Comparison of ENCODE assay signal across 1 cellular context in genomic region chr5:178626484-178627258, GRCh38.
TF ChIP-seq lines count a peak whose summit lies in the region.

Gene CLK4, minus strand, starts transcription at chr5:178627050. Its CDS starts 3,634 bp downstream, at chr5:178623416.

TF ChIP-seq in HepG2, 621 proteins besides CTCF, POLR2A, EP300 and RAD21 (continued from another document and continues in another):
- peak; percentile 82 for TF ChIP-seq NFAT5 (CRISPR knock-in tag; IDR thresholded peaks at IDR 0.05)
- TF ChIP-seq HOXA9 (CRISPR knock-in tag; IDR thresholded peaks at IDR 0.05; ENCODE audit: borderline replicate concordance): no peak; the same call in 1 of the 2 replicates
- peak; percentile 85; the same call in 1 of the 2 replicates for TF ChIP-seq ZBTB39 (CRISPR knock-in tag; IDR thresholded peaks at IDR 0.05)
- TF ChIP-seq ZBTB2 (CRISPR knock-in tag; IDR thresholded peaks at IDR 0.05; ENCODE audit: low read depth): peak; percentile 42; the same call in 1 of the 2 replicates
- TF ChIP-seq CBX5 (CRISPR knock-in tag; IDR thresholded peaks at IDR 0.05; ENCODE audit: borderline replicate concordance): no peak
- no peak for TF ChIP-seq MED8 (CRISPR knock-in tag; IDR thresholded peaks at IDR 0.05; ENCODE audit: insufficient replicate concordance)
- TF ChIP-seq AKNA (CRISPR knock-in tag; IDR thresholded peaks at IDR 0.05; ENCODE audit: borderline replicate concordance): peak; percentile 49; the same call in 1 of the 2 replicates
- TF ChIP-seq ZNF362 (CRISPR knock-in tag; IDR thresholded peaks at IDR 0.05; ENCODE audit: borderline replicate concordance): peak; percentile 14; the same call in 1 of the 2 replicates
- TF ChIP-seq ZNF12 (CRISPR knock-in tag; IDR thresholded peaks at IDR 0.05): no peak
- 0 out of 2 replicates have a peak, but pooled peaks have one; percentile 11 for TF ChIP-seq MEF2D (CRISPR knock-in tag; IDR thresholded peaks at IDR 0.05)
- TF ChIP-seq MBD4 (IDR thresholded peaks at IDR 0.05; ENCODE audit: borderline replicate concordance, low read length): no peak
- no peak for TF ChIP-seq ZNF839 (CRISPR knock-in tag; IDR thresholded peaks at IDR 0.05; ENCODE audit: borderline replicate concordance)
- peak; percentile 59; the same call in 1 of the 2 replicates for TF ChIP-seq ZNF615 (CRISPR knock-in tag; IDR thresholded peaks at IDR 0.05; ENCODE audit: borderline replicate concordance)
- no peak; the same call in 1 of the 2 replicates for TF ChIP-seq ZNF773 (CRISPR knock-in tag; IDR thresholded peaks at IDR 0.05; ENCODE audit: borderline replicate concordance)
- peak; percentile 72; the same call in 1 of the 2 replicates for TF ChIP-seq TMF1 (CRISPR knock-in tag; IDR thresholded peaks at IDR 0.05; ENCODE audit: low read depth)
- TF ChIP-seq NFYB (CRISPR knock-in tag; IDR thresholded peaks at IDR 0.05): no peak
- peak; percentile 3; the same call in 1 of the 2 replicates for TF ChIP-seq FOXK1 (CRISPR knock-in tag; IDR thresholded peaks at IDR 0.05; ENCODE audit: borderline replicate concordance, low read depth)
- peak; percentile 87 for TF ChIP-seq KAT8 (CRISPR knock-in tag; IDR thresholded peaks at IDR 0.05)
- TF ChIP-seq NR3C1 (CRISPR knock-in tag; IDR thresholded peaks at IDR 0.05): no peak
- no peak for TF ChIP-seq ZNF512 (CRISPR knock-in tag; IDR thresholded peaks at IDR 0.05)
- no peak for TF ChIP-seq SIN3B (IDR thresholded peaks at IDR 0.05; ENCODE audit: low read length)
- TF ChIP-seq PBX2 (CRISPR knock-in tag; IDR thresholded peaks at IDR 0.05): no peak
- no peak for TF ChIP-seq ZZZ3 (CRISPR knock-in tag; IDR thresholded peaks at IDR 0.05; ENCODE audit: borderline replicate concordance)
- TF ChIP-seq ATRX (CRISPR knock-in tag; IDR thresholded peaks at IDR 0.05; ENCODE audit: borderline replicate concordance): no peak
- TF ChIP-seq HBP1 (CRISPR knock-in tag; IDR thresholded peaks at IDR 0.05; ENCODE audit: low read depth): no peak
- no peak for TF ChIP-seq RFXANK (CRISPR knock-in tag; IDR thresholded peaks at IDR 0.05)
